Comparison of ENCODE assay signal across 1 cellular context in the genomic region with DNA sequence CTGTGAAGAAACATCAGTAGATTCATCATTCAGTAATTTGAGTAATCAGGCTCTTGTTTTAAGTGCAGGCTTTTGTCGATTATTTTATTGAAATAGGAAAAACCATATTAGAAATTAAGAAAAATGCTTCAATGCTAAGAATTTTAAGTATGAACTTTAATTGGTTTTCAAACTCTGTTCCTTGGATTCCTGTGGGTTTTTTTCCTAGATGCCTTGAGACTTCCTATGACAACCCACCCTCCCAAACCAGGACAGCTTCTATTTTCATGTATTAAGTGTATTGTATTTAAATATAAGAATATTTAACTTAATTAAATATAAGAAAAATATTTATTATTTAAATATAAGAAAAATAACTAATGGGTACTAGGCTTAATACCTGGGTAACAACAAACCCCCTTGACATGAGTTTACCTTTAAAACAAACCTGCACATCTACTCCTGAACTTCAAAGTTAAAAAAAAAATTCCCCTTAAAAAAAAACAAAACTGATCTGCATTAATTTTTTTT.
TF ChIP-seq lines count a peak whose summit lies in the region.

No MANE protein-coding gene starts in this region.

TF ChIP-seq in GM23338, 12 proteins besides CTCF, POLR2A, EP300 and RAD21 (continued from another document):
- TF ChIP-seq, protein P1, sequence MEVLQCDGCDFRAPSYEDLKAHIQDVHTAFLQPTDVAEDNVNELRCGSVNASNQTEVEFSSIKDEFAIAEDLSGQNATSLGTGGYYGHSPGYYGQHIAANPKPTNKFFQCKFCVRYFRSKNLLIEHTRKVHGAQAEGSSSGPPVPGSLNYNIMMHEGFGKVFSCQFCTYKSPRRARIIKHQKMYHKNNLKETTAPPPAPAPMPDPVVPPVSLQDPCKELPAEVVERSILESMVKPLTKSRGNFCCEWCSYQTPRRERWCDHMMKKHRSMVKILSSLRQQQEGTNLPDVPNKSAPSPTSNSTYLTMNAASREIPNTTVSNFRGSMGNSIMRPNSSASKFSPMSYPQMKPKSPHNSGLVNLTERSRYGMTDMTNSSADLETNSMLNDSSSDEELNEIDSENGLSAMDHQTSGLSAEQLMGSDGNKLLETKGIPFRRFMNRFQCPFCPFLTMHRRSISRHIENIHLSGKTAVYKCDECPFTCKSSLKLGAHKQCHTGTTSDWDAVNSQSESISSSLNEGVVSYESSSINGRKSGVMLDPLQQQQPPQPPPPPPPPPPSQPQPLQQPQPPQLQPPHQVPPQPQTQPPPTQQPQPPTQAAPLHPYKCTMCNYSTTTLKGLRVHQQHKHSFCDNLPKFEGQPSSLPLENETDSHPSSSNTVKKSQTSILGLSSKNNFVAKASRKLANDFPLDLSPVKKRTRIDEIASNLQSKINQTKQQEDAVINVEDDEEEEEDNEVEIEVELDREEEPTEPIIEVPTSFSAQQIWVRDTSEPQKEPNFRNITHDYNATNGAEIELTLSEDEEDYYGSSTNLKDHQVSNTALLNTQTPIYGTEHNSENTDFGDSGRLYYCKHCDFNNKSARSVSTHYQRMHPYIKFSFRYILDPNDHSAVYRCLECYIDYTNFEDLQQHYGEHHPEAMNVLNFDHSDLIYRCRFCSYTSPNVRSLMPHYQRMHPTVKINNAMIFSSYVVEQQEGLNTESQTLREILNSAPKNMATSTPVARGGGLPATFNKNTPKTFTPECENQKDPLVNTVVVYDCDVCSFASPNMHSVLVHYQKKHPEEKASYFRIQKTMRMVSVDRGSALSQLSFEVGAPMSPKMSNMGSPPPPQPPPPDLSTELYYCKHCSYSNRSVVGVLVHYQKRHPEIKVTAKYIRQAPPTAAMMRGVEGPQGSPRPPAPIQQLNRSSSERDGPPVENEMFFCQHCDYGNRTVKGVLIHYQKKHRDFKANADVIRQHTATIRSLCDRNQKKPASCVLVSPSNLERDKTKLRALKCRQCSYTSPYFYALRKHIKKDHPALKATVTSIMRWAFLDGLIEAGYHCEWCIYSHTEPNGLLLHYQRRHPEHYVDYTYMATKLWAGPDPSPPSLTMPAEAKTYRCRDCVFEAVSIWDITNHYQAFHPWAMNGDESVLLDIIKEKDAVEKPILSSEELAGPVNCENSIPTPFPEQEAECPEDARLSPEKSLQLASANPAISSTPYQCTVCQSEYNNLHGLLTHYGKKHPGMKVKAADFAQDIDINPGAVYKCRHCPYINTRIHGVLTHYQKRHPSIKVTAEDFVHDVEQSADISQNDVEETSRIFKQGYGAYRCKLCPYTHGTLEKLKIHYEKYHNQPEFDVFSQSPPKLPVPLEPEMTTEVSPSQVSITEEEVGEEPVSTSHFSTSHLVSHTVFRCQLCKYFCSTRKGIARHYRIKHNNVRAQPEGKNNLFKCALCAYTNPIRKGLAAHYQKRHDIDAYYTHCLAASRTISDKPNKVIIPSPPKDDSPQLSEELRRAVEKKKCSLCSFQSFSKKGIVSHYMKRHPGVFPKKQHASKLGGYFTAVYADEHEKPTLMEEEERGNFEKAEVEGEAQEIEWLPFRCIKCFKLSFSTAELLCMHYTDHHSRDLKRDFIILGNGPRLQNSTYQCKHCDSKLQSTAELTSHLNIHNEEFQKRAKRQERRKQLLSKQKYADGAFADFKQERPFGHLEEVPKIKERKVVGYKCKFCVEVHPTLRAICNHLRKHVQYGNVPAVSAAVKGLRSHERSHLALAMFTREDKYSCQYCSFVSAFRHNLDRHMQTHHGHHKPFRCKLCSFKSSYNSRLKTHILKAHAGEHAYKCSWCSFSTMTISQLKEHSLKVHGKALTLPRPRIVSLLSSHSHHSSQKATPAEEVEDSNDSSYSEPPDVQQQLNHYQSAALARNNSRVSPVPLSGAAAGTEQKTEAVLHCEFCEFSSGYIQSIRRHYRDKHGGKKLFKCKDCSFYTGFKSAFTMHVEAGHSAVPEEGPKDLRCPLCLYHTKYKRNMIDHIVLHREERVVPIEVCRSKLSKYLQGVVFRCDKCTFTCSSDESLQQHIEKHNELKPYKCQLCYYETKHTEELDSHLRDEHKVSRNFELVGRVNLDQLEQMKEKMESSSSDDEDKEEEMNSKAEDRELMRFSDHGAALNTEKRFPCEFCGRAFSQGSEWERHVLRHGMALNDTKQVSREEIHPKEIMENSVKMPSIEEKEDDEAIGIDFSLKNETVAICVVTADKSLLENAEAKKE (CRISPR knock-in tag; IDR thresholded peaks at IDR 0.05): no peak
- TF ChIP-seq ZNF331 (CRISPR knock-in tag; IDR thresholded peaks at IDR 0.05; ENCODE audit: low read depth): no peak
